In the genomic region with DNA sequence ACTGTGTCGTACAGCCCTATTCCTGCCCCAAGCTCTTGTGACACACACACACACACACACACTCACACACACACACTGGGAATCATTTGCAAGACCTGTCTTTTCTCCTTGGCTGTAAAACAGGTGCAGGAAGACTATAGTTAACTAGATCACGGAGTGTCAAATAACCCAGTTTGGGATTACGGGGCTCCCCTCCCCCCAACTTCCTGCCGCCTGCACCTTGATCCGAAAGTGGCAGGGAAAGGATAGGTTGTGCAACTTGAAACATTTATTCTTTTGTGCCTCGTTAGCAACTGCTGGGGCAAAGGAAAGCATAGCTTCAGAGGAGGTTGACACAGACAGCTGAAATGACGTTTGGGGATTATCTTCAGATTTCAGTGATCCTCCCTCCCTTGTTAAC, we compare ENCODE assay signal across 13 cellular contexts.
"Had no signal": no experiment of that assay in that cellular context is flagged by ENCODE, and none has a peak within 500 bp of the region (broad histone marks: within the 10 kb centered on the region; RNA-seq: fewer than 3 reads in every experiment).

No MANE protein-coding gene starts in this region.

- H3K27me3 ChIP-seq: ascending aorta, heart right ventricle, upper lobe of left lung had no signal

- H3K4me1 ChIP-seq: prostate gland, upper lobe of left lung had no signal

- H3K36me3 ChIP-seq: ascending aorta, heart right ventricle, prostate gland, upper lobe of left lung had no signal

- H3K4me3 ChIP-seq: ascending aorta, heart right ventricle, lung, prostate gland, upper lobe of left lung had no signal

- ATAC-seq: activated CD8-positive, alpha-beta T cell treated with anti-CD3 and anti-CD28 coated beads for 36 hours; activated naive CD8-positive, alpha-beta T cell treated with anti-CD3 and anti-CD28 coated beads, Interleukin-2, amount 50 U/mL, for 24 hours; heart right ventricle; naive thymus-derived CD8-positive, alpha-beta T cell; sciatic nerve had no signal

- H3K9me3 ChIP-seq: prostate gland, upper lobe of left lung had no signal

- H3K27ac ChIP-seq: ascending aorta, heart right ventricle, prostate gland, upper lobe of left lung had no signal

- DNase-seq: activated CD8-positive, alpha-beta memory T cell treated with anti-CD3 and anti-CD28 coated beads, Interleukin-2, amount 50 U/mL, for 4 hours; activated CD8-positive, alpha-beta T cell treated with anti-CD3 and anti-CD28 coated beads for 36 hours; activated naive CD8-positive, alpha-beta T cell treated with anti-CD3 and anti-CD28 coated beads, Interleukin-2, amount 50 U/mL, for 24 hours; foreskin melanocyte; heart right ventricle; naive thymus-derived CD8-positive, alpha-beta T cell; occipital lobe; stimulated activated CD4-positive, alpha-beta T cell treated with anti-CD3 and anti-CD28 coated beads, Interleukin-12 subunit alpha, Interleukin-12 subunit beta, amount 100 ng/mL, for 4 hours; upper lobe of left lung had no signal
